In the genomic region with DNA sequence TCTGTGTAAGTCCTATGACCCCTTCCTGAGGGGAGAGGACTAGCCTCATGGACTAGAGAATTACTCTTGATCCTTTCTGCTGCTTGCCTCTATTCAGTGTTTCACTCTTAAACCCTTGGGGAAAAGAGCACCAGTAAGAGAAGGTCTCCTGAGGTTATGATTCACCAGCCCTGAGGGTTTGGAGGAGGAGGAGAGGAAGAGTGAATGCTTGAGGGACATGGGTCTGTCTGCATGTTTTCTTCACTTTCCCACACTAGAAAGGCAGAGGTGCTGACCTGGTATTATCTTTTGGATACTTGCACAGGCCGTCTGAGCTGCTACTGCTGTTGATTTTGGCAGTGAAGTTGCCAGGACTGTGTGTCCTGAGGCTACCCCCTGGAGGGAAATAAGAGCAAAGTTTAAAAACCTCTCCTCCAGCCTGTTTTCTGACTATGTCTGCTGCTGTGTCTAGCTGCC, we compare ENCODE assay signal across 9 cellular contexts.
DNase-seq lines count a peak whose midpoint lies in the region; ATAC-seq lines count a peak whose summit lies in the region.
"Had no signal": no experiment of that assay in that cellular context is flagged by ENCODE, and none has a peak within 500 bp of the region (broad histone marks: within the 10 kb centered on the region; RNA-seq: fewer than 3 reads in every experiment).

No MANE protein-coding gene starts in this region.

- peak; percentile 86 for ATAC-seq in HG03432 (IDR thresholded peaks at IDR 0.05; ENCODE audit: unreplicated experiment)
- ATAC-seq in stimulated activated naive CD8-positive, alpha-beta T cell treated with anti-CD3 and anti-CD28 coated beads, Interleukin-15, Interleukin-2, amounts not matched to agents 100 U/mL and 50 U/mL, for 24 hours: no peak

- DNase-seq in GM03348 (ENCODE audit: low spot score) (peak; percentile 74), brain pericyte (ENCODE audit: low read depth, low spot score) (peak; percentile 99), non-pigmented ciliary epithelial cell (ENCODE audit: low read depth) (peak; percentile 76), NCI-H446 (lab: John Stamatoyannopoulos, UW) (no peak), mucosa of gallbladder (ENCODE audit: low spot score) (no peak)
- no peak for DNase-seq in stimulated activated naive CD8-positive, alpha-beta T cell treated with anti-CD3 and anti-CD28 coated beads, Interleukin-15, Interleukin-2, amounts not matched to agents 100 U/mL and 50 U/mL, for 24 hours
- no peak for DNase-seq in stimulated activated CD4-positive, alpha-beta T cell treated with anti-CD3 and anti-CD28 coated beads, Interleukin-4, amount 100 ng/mL, for 24 hours
- DNase-seq: NCI-H1436 treated with DMSO at 0.1 percent for 48 hours had no signal

Comparison
In these comparisons a context has a peak if more than half of its experiments do, and no peak if none do; other contexts are left out.
1. DNase-seq: peak in GM03348 (single experiment), brain pericyte (single experiment) and non-pigmented ciliary epithelial cell (single experiment); none in NCI-H446 (0 of 2), stimulated activated naive CD8-positive, alpha-beta T cell treated with anti-CD3 and anti-CD28 coated beads, Interleukin-15, Interleukin-2, amounts not matched to agents 100 U/mL and 50 U/mL, for 24 hours (single experiment), stimulated activated CD4-positive, alpha-beta T cell treated with anti-CD3 and anti-CD28 coated beads, Interleukin-4, amount 100 ng/mL, for 24 hours (single experiment) and mucosa of gallbladder (single experiment).